ENCODE assay signal across 17 cellular contexts in the genomic region with DNA sequence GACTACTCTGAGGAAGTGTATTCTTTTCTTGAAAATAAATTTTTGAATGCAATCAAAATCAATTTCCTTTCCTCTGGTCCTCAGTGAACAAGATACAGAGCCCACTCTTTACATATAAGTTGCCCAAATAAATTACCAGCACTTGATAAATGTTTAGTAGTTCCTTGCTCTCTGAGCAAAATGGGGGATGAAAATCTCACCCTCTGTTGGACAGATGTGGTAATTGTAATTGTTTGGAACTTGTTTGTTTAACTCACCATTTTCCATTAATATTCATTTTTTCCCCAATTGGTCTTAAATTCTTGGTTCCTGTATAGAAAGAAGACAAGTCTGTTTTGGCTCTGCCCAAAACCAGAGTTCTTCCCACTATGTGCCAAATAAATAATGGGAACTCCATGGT.
DNase-seq lines count a peak whose midpoint lies in the region; ATAC-seq and TF ChIP-seq lines count a peak whose summit lies in the region.
"Had no signal": no experiment of that assay in that cellular context is flagged by ENCODE, and none has a peak within 500 bp of the region (broad histone marks: within the 10 kb centered on the region; RNA-seq: fewer than 3 reads in every experiment).

No MANE protein-coding gene starts in this region.

- peaks cover 3% of the 10 kb centered on the region for H3K36me3 ChIP-seq in mesendoderm (ENCODE audit: control insufficient read depth, insufficient read depth, low read length)
- H3K36me3 ChIP-seq in esophagus muscularis mucosa: no peaks in the 10 kb centered on the region

- no peaks in the 10 kb centered on the region for H3K36me3 Mint-ChIP-seq in neural crest cell (ENCODE audit: low read depth)
- H3K36me3 Mint-ChIP-seq: CD8-positive, alpha-beta memory T cell; naive thymus-derived CD4-positive, alpha-beta T cell had no signal

- no peak overlapping the region for H3K56ac ChIP-seq in mesendoderm (ENCODE audit: low read length)

- no peak overlapping the region for H3K4me3 Mint-ChIP-seq in neural crest cell
- H3K4me3 Mint-ChIP-seq: activated CD8-positive, alpha-beta T cell treated with anti-CD3 and anti-CD28 coated beads for 36 hours; CD8-positive, alpha-beta memory T cell; central memory CD8-positive, alpha-beta T cell; naive thymus-derived CD4-positive, alpha-beta T cell had no signal

- no peak for TF ChIP-seq EP300 in esophagus muscularis mucosa (IDR thresholded peaks at IDR 0.05)

- no peak overlapping the region for H2BK5ac ChIP-seq in mesendoderm (ENCODE audit: low read length)

- no peak for ATAC-seq in GM18867 (IDR thresholded peaks at IDR 0.05; ENCODE audit: unreplicated experiment)
- ATAC-seq: activated CD8-positive, alpha-beta T cell treated with anti-CD3 and anti-CD28 coated beads for 36 hours; naive thymus-derived CD4-positive, alpha-beta T cell; Panc1 had no signal

- H3K27me3 Mint-ChIP-seq in neural crest cell (ENCODE audit: low read depth): no peaks in the 10 kb centered on the region
- H3K27me3 Mint-ChIP-seq: activated CD8-positive, alpha-beta T cell treated with anti-CD3 and anti-CD28 coated beads for 36 hours had no signal

- no peaks in the 10 kb centered on the region for H3K79me2 ChIP-seq in mesendoderm (ENCODE audit: control insufficient read depth, insufficient read depth, low read length)

- H3K4me1 ChIP-seq in mesendoderm (ENCODE audit: control insufficient read depth, low read depth, low read length): peaks cover 3% of the 10 kb centered on the region
- peaks cover 0 to 3% (median 0%) of the 10 kb centered on the region in 4 donors for H3K4me1 ChIP-seq in esophagus muscularis mucosa

- no peak overlapping the region for H2AK5ac ChIP-seq in mesendoderm (ENCODE audit: low read length)

- no peak overlapping the region for H2BK120ac ChIP-seq in mesendoderm (ENCODE audit: low read depth, low read length)

- H3K4me1 Mint-ChIP-seq in neural crest cell: peaks cover 2% of the 10 kb centered on the region
- H3K4me1 Mint-ChIP-seq: CD8-positive, alpha-beta memory T cell; central memory CD8-positive, alpha-beta T cell; naive thymus-derived CD4-positive, alpha-beta T cell had no signal

- no peak overlapping the region for H2BK15ac ChIP-seq in mesendoderm (replicated peaks; ENCODE audit: low read depth)

- H3K27me3 ChIP-seq in dorsolateral prefrontal cortex: no peaks in the 10 kb centered on the region
- no peaks in the 10 kb centered on the region for H3K27me3 ChIP-seq in mesendoderm (ENCODE audit: insufficient read depth, low read length, poor library complexity)
- H3K27me3 ChIP-seq in esophagus muscularis mucosa: no peaks in the 10 kb centered on the region

- H3K27ac ChIP-seq in dorsolateral prefrontal cortex: no peak overlapping the region
- no peak overlapping the region for H3K27ac ChIP-seq in mesendoderm (ENCODE audit: low read depth, low read length)
- H3K27ac ChIP-seq in esophagus muscularis mucosa (replicated peaks in 1 of 4): no peak overlapping the region
- H3K27ac ChIP-seq: skin epidermis had no signal

- H3K27ac Mint-ChIP-seq in neural crest cell (ENCODE audit: unreplicated experiment): no peak overlapping the region
- H3K27ac Mint-ChIP-seq: activated CD8-positive, alpha-beta T cell treated with anti-CD3 and anti-CD28 coated beads for 36 hours; CD8-positive, alpha-beta memory T cell; naive thymus-derived CD4-positive, alpha-beta T cell had no signal

- H4K8ac ChIP-seq in mesendoderm (ENCODE audit: low read depth, low read length): no peak overlapping the region

- peak; percentile 17 for DNase-seq in GM03348 (ENCODE audit: low spot score)
- DNase-seq in NAMALWA (ENCODE audit: low spot score): peak; percentile 16
- DNase-seq in dorsolateral prefrontal cortex: no peak
- DNase-seq in neural crest cell (ENCODE audit: low read depth, low spot score): no peak
- no peak for DNase-seq in mesendoderm
- DNase-seq in SHP77 (lab: John Stamatoyannopoulos, UW): no peak
- no peak for DNase-seq in esophagus muscularis mucosa (ENCODE audit: extremely low spot score)
- DNase-seq: activated CD8-positive, alpha-beta T cell treated with anti-CD3 and anti-CD28 coated beads for 36 hours; activated gamma-delta T cell; CD8-positive, alpha-beta memory T cell; naive thymus-derived CD4-positive, alpha-beta T cell; NCI-H226; substantia nigra had no signal

- H3K18ac ChIP-seq in mesendoderm (ENCODE audit: low read length): no peak overlapping the region

- intact Hi-C loops in dorsolateral prefrontal cortex (cut with DNase I): no loop called here
- intact Hi-C loops in esophagus muscularis mucosa (cut with DNase I): no loop called here

- no peaks in the 10 kb centered on the region for H3K9me3 ChIP-seq in esophagus muscularis mucosa

- H4K5ac ChIP-seq in mesendoderm (ENCODE audit: low read length): no peak overlapping the region

- TF ChIP-seq CTCF in dorsolateral prefrontal cortex (IDR thresholded peaks at IDR 0.05 in 54 of 56, conservative IDR thresholded peaks at IDR 0.05 in 2 of 56; ENCODE audit: low read depth in 1 of 56, partially characterized antibody in 56 of 56) (peak in 43 of 56 donors; percentile 6 to 44 (median 27)), neural crest cell (conservative IDR thresholded peaks at IDR 0.05) (peak; percentile 50), esophagus muscularis mucosa (IDR thresholded peaks at IDR 0.05) (peak in 1 of 3 experiments; percentile 34)

- H3K23ac ChIP-seq in mesendoderm (ENCODE audit: low read length): no peak overlapping the region

- H3K79me1 ChIP-seq in mesendoderm (ENCODE audit: low read length): peaks cover 14% of the 10 kb centered on the region

- H3K4me3 ChIP-seq in dorsolateral prefrontal cortex: no peak overlapping the region
- H3K4me3 ChIP-seq in mesendoderm (ENCODE audit: low read length): no peak overlapping the region
- no peak overlapping the region for H3K4me3 ChIP-seq in esophagus muscularis mucosa
- H3K4me3 ChIP-seq: skin epidermis had no signal

- no peak overlapping the region for H3K4ac ChIP-seq in mesendoderm (ENCODE audit: low read depth, low read length)

- no peak for TF ChIP-seq POLR2A in esophagus muscularis mucosa (IDR thresholded peaks at IDR 0.05; ENCODE audit: low read depth)

- H3K9me3 Mint-ChIP-seq in neural crest cell: no peaks in the 10 kb centered on the region
- H3K9me3 Mint-ChIP-seq: activated CD8-positive, alpha-beta T cell treated with anti-CD3 and anti-CD28 coated beads for 36 hours; central memory CD8-positive, alpha-beta T cell had no signal

- no peak overlapping the region for H3K9ac ChIP-seq in mesendoderm (ENCODE audit: low read length)

- H3K4me2 ChIP-seq in mesendoderm (ENCODE audit: low read length): no peak overlapping the region

Comparison
In these comparisons a context has a peak if more than half of its experiments do, and no peak if none do; other contexts are left out.
1. DNase-seq: peak in GM03348 (single experiment) and NAMALWA (single experiment); none in dorsolateral prefrontal cortex (0 of 10), neural crest cell (single experiment), mesendoderm (single experiment), SHP77 (0 of 2) and esophagus muscularis mucosa (single experiment).